8 cellular contexts compared by ENCODE assay signal in genomic region chr5:148384389-148384756, GRCh38. TPM values are rescaled to one million over a fixed set of nuclear protein-coding genes. Genes with fewer than 3 reads are reported as not detected.
DNase-seq lines count a peak whose midpoint lies in the region; ATAC-seq and TF ChIP-seq lines count a peak whose summit lies in the region.

No MANE protein-coding gene starts in this region.

- CTCF ChIA-PET in CD8-positive, alpha-beta memory T cell (lab: Charles Lee) = no interaction called here

- peaks cover 5 to 38% (median 14%) of the 10 kb centered on the region in 3 donors for H3K36me3 Mint-ChIP-seq in CD8-positive, alpha-beta memory T cell
- peaks cover 20% of the 10 kb centered on the region for H3K36me3 Mint-ChIP-seq in central memory CD8-positive, alpha-beta T cell (ENCODE audit: insufficient read depth)
- peaks cover 21% of the 10 kb centered on the region for H3K36me3 Mint-ChIP-seq in type B pancreatic cell

- intact Hi-C loops in lower lobe of right lung (cut with DNase I) = no loop called here

- H3K27me3 ChIP-seq in CD8-positive, alpha-beta memory T cell (ENCODE audit: insufficient read depth, low read length, poor library complexity, severe bottlenecking) = no peaks in the 10 kb centered on the region
- H3K27me3 ChIP-seq in MG63 = no peaks in the 10 kb centered on the region
- no peaks in the 10 kb centered on the region for H3K27me3 ChIP-seq in lower lobe of right lung (ENCODE audit: low read depth)

- peaks cover 53 to 70% (median 66%) of the 10 kb centered on the region in 3 donors for H3K4me1 Mint-ChIP-seq in CD8-positive, alpha-beta memory T cell
- peaks cover 53% of the 10 kb centered on the region for H3K4me1 Mint-ChIP-seq in central memory CD8-positive, alpha-beta T cell
- H3K4me1 Mint-ChIP-seq in type B pancreatic cell (ENCODE audit: unreplicated experiment) = peaks cover 33% of the 10 kb centered on the region

- H3K27ac ChIP-seq in CD8-positive, alpha-beta memory T cell (ENCODE audit: low read depth, low read length) = peak overlapping the region; percentile 98
- peak overlapping the region; percentile 97 for H3K27ac ChIP-seq in lower lobe of right lung

- TF ChIP-seq CTCF in lower lobe of right lung (IDR thresholded peaks at IDR 0.05) = no peak
- TF ChIP-seq CTCF in type B pancreatic cell (conservative IDR thresholded peaks at IDR 0.05) = no peak

- H3K27me3 Mint-ChIP-seq in CD8-positive, alpha-beta memory T cell = peaks cover 0 to 1% of the 10 kb centered on the region in 2 donors
- H3K27me3 Mint-ChIP-seq in central memory CD8-positive, alpha-beta T cell = no peaks in the 10 kb centered on the region
- H3K27me3 Mint-ChIP-seq in type B pancreatic cell = no peaks in the 10 kb centered on the region

- peak overlapping the region; percentile 90 for H3K4me3 ChIP-seq in CD8-positive, alpha-beta memory T cell (ENCODE audit: low read length)
- H3K4me3 ChIP-seq in MG63 (peak overlapping the region; percentile 85), lower lobe of right lung (peak overlapping the region; percentile 78)

- peak; percentile 34 for ATAC-seq in GM21515 (IDR thresholded peaks at IDR 0.05; ENCODE audit: unreplicated experiment)
- ATAC-seq in central memory CD8-positive, alpha-beta T cell (replicated peaks; ENCODE audit: extremely low read depth, poor library complexity, severe bottlenecking) = peak; percentile 18
- peak; percentile 14 to 35 for ATAC-seq in lower lobe of right lung

- peak overlapping the region; percentile 87 to 100 (median 98) for H3K27ac Mint-ChIP-seq in CD8-positive, alpha-beta memory T cell
- peak overlapping the region; percentile 95 for H3K27ac Mint-ChIP-seq in central memory CD8-positive, alpha-beta T cell (ENCODE audit: low read depth)
- H3K27ac Mint-ChIP-seq in type B pancreatic cell = peak overlapping the region; percentile 98

- no peaks in the 10 kb centered on the region for H3K9me3 ChIP-seq in CD8-positive, alpha-beta memory T cell (ENCODE audit: low read length)
- H3K9me3 ChIP-seq in MG63 = no peaks in the 10 kb centered on the region
- no peaks in the 10 kb centered on the region for H3K9me3 ChIP-seq in lower lobe of right lung

- H3K4me1 ChIP-seq in CD8-positive, alpha-beta memory T cell (ENCODE audit: insufficient read depth, low read length) = peaks cover 44% of the 10 kb centered on the region
- peaks cover 34% of the 10 kb centered on the region for H3K4me1 ChIP-seq in lower lobe of right lung

- no peak for DNase-seq in CD8-positive, alpha-beta memory T cell
- DNase-seq in MG63 (no peak), lower lobe of right lung (no peak), type B pancreatic cell (ENCODE audit: extremely low spot score, unreplicated experiment) (no peak), SW480 (ENCODE audit: low spot score) (no peak), activated gamma-delta T cell treated with Interleukin-2 at 50 U/mL for 16 hours (no peak)
- DNase-seq in central memory CD8-positive, alpha-beta T cell (ENCODE audit: low spot score in 2 of 2) = no peak

- POLR2A ChIA-PET in CD8-positive, alpha-beta memory T cell (lab: Charles Lee) = no interaction called here

- peak overlapping the region; percentile 86 to 98 (median 91) for H3K4me3 Mint-ChIP-seq in CD8-positive, alpha-beta memory T cell
- peak overlapping the region; percentile 82 for H3K4me3 Mint-ChIP-seq in central memory CD8-positive, alpha-beta T cell
- peak overlapping the region; percentile 95 for H3K4me3 Mint-ChIP-seq in type B pancreatic cell

- H3K9me3 Mint-ChIP-seq in CD8-positive, alpha-beta memory T cell = no peaks in the 10 kb centered on the region
- no peaks in the 10 kb centered on the region for H3K9me3 Mint-ChIP-seq in central memory CD8-positive, alpha-beta T cell
- H3K9me3 Mint-ChIP-seq in type B pancreatic cell = no peaks in the 10 kb centered on the region

- H3K36me3 ChIP-seq in CD8-positive, alpha-beta memory T cell (ENCODE audit: insufficient read depth, low read length) = no peaks in the 10 kb centered on the region
- H3K36me3 ChIP-seq in MG63 = peaks cover 15% of the 10 kb centered on the region
- H3K36me3 ChIP-seq in lower lobe of right lung = peaks cover 10% of the 10 kb centered on the region

RNA-seq across cellular contexts. Expression of gene FBXO38, which starts 0.6 kb away (rescaled TPM):
- total RNA-seq in CD8-positive, alpha-beta memory T cell = 10 to 100 TPM; 36.7 to 42.4 TPM
- 22.4 TPM for polyA plus RNA-seq in CD8-positive, alpha-beta memory T cell
- total RNA-seq in MG63 (2014; rRNA removed; shearing (Covaris generic); ENCODE audit: low replicate concordance) = 29.4 and 52.7 TPM in 2 replicates
- total RNA-seq in lower lobe of right lung (72.9 TPM), type B pancreatic cell (ENCODE audit: low replicate concordance) (43.6 and 51.5 TPM in 2 replicates)

RNA-seq across cellular contexts. Expression of gene SPINK9, which starts 49.0 kb away (rescaled TPM):
- total RNA-seq in CD8-positive, alpha-beta memory T cell = not detected
- not detected for polyA plus RNA-seq in CD8-positive, alpha-beta memory T cell
- total RNA-seq in MG63 (2014; rRNA removed; shearing (Covaris generic); ENCODE audit: low replicate concordance) = not detected in 2 replicates
- not detected for total RNA-seq in lower lobe of right lung
- 1.3 TPM in 1 of 2 replicates, not detected in the other for total RNA-seq in type B pancreatic cell (ENCODE audit: low replicate concordance)
